ENCODE assay signal across 21 cellular contexts in genomic region chr17:47633996-47634395, GRCh38. TPM values are rescaled to one million over a fixed set of nuclear protein-coding genes. Genes with fewer than 3 reads are reported as not detected.
DNase-seq lines count a peak whose midpoint lies in the region; ATAC-seq and TF ChIP-seq lines count a peak whose summit lies in the region.
"Had no signal": no experiment of that assay in that cellular context is flagged by ENCODE, and none has a peak within 500 bp of the region (broad histone marks: within the 10 kb centered on the region; RNA-seq: fewer than 3 reads in every experiment).

No MANE protein-coding gene starts in this region.

- peak; percentile 64 for ATAC-seq in RWPE2 (ENCODE audit: low read depth)
- ATAC-seq: GM12878, Panc1 had no signal

- 89 to 100% methylated on average over 1 of the region's 1 CpG for WGBS in endodermal cell (ENCODE audit: insufficient coverage in 1 of 2, insufficient read length in 1 of 2), 2 experiments

- H2AFZ ChIP-seq in osteoblast (ENCODE audit: low read length), result no peak overlapping the region

- 0 out of 2 replicates have a peak, but pooled peaks cover 4% of the 10 kb centered on the region for H3K36me3 ChIP-seq in RWPE2 (ENCODE audit: low read depth)
- H3K36me3 ChIP-seq in osteoblast (ENCODE audit: insufficient read depth, low read length), result no peaks in the 10 kb centered on the region
- peaks cover 4% of the 10 kb centered on the region for H3K36me3 ChIP-seq in endodermal cell (ENCODE audit: control insufficient read depth, insufficient read depth, low read length)
- H3K36me3 ChIP-seq: MG63 had no signal

- peak; percentile 41 for DNase-seq in MV-4-11 (lab: John Stamatoyannopoulos, UW)
- no peak for DNase-seq in RWPE2 (ENCODE audit: low spot score)
- DNase-seq in fibroblast of peridontal ligament (ENCODE audit: extremely low read depth), result peak; percentile 38
- peak; percentile 11 for DNase-seq in osteoblast (ENCODE audit: insufficient read length, low spot score, missing footprints)
- no peak for DNase-seq in NCI-H774 (lab: John Stamatoyannopoulos, UW)
- DNase-seq in endodermal cell, result no peak
- DNase-seq in stimulated activated naive CD4-positive, alpha-beta T cell treated with Interleukin-2 at 50 U/mL for 16 hours (lab: John Stamatoyannopoulos, UW), result no peak
- DNase-seq: CD4-positive, alpha-beta T cell; COR-L47; DMS79 treated with DMSO at 0.1 percent for 48 hours; H7; Kasumi-1; MG63; NCI-H1105; NCI-H187; NCI-H2227 treated with DMSO at 0.1 percent for 48 hours; NCI-H510A; NCI-H748 treated with DMSO at 0.1 percent for 48 hours had no signal

- H3K27me3 Mint-ChIP-seq in endodermal cell (ENCODE audit: insufficient read depth), result no peaks in the 10 kb centered on the region
- H3K27me3 Mint-ChIP-seq: CD4-positive, alpha-beta T cell had no signal

- H3K9me3 Mint-ChIP-seq in endodermal cell, result no peaks in the 10 kb centered on the region
- H3K9me3 Mint-ChIP-seq: CD4-positive, alpha-beta T cell had no signal

- no peak overlapping the region for H3K9ac ChIP-seq in endodermal cell (ENCODE audit: extremely low read depth, low read length, poor library complexity, severe bottlenecking)
- H3K9ac ChIP-seq: BLaER1 had no signal

- H3K4me1 Mint-ChIP-seq in endodermal cell, result no peaks in the 10 kb centered on the region

- no peak for TF ChIP-seq CTCF in RWPE2 (IDR thresholded peaks at IDR 0.05; ENCODE audit: poor library complexity, severe bottlenecking)
- no peak for TF ChIP-seq CTCF in osteoblast (IDR thresholded peaks at IDR 0.05; ENCODE audit: extremely low read depth, low read depth, low read length)
- no peak for TF ChIP-seq CTCF in endodermal cell (conservative IDR thresholded peaks at IDR 0.05)

- no peak overlapping the region for H3K4me3 Mint-ChIP-seq in endodermal cell
- H3K4me3 Mint-ChIP-seq: CD4-positive, alpha-beta T cell had no signal

- no peak overlapping the region for H3K27ac Mint-ChIP-seq in endodermal cell
- H3K27ac Mint-ChIP-seq: CD4-positive, alpha-beta T cell had no signal

- no peaks in the 10 kb centered on the region for H3K79me2 ChIP-seq in osteoblast (ENCODE audit: insufficient read depth, low read length)

- H3K4me2 ChIP-seq in osteoblast (ENCODE audit: insufficient read depth, low read length), result no peak overlapping the region
- H3K4me2 ChIP-seq: BLaER1 had no signal

- H3K27me3 ChIP-seq in RWPE2 (ENCODE audit: insufficient read depth, poor library complexity, severe bottlenecking) (no peaks in the 10 kb centered on the region), osteoblast (ENCODE audit: insufficient read depth, low read length) (no peaks in the 10 kb centered on the region), endodermal cell (ENCODE audit: control insufficient read depth, insufficient read depth, low read length, poor library complexity, severe bottlenecking) (no peaks in the 10 kb centered on the region)
- H3K27me3 ChIP-seq: BLaER1, MG63 had no signal

- H3K27ac ChIP-seq in RWPE2 (ENCODE audit: poor library complexity, severe bottlenecking), result no peak overlapping the region
- no peak overlapping the region for H3K27ac ChIP-seq in osteoblast (ENCODE audit: low read depth, low read length)
- no peak overlapping the region for H3K27ac ChIP-seq in endodermal cell (ENCODE audit: low read depth, low read length)
- H3K27ac ChIP-seq: BLaER1 had no signal

- H3K4me1 ChIP-seq in RWPE2 (ENCODE audit: insufficient read depth, poor library complexity, severe bottlenecking) (peaks cover 8% of the 10 kb centered on the region), osteoblast (ENCODE audit: insufficient read depth, low read length) (no peaks in the 10 kb centered on the region), endodermal cell (ENCODE audit: control insufficient read depth, insufficient read depth, low read length) (no peaks in the 10 kb centered on the region)

- H4K20me1 ChIP-seq in osteoblast (ENCODE audit: insufficient read depth, low read length), result no peaks in the 10 kb centered on the region
- H4K20me1 ChIP-seq: BLaER1 had no signal

- H3K36me3 Mint-ChIP-seq in endodermal cell (ENCODE audit: low read depth), result peaks cover 16% of the 10 kb centered on the region

- no peak overlapping the region for H3K4me3 ChIP-seq in RWPE2 (ENCODE audit: severe bottlenecking)
- H3K4me3 ChIP-seq in osteoblast (ENCODE audit: insufficient read depth, low read length), result no peak overlapping the region
- H3K4me3 ChIP-seq in endodermal cell (ENCODE audit: low read length), result no peak overlapping the region
- H3K4me3 ChIP-seq: BLaER1, GM12878, MG63 had no signal

- H3K9me3 ChIP-seq in RWPE2 (ENCODE audit: severe bottlenecking), result no peaks in the 10 kb centered on the region
- no peaks in the 10 kb centered on the region for H3K9me3 ChIP-seq in osteoblast (ENCODE audit: low read depth, low read length)
- H3K9me3 ChIP-seq in endodermal cell (ENCODE audit: control insufficient read depth, low read length), result no peaks in the 10 kb centered on the region
- H3K9me3 ChIP-seq: BLaER1, MG63 had no signal

RNA-seq across cellular contexts. Expression of gene KPNB1, which starts 15.7 kb away (rescaled TPM):
- total RNA-seq in osteoblast (331 and 351 TPM in 2 replicates), endodermal cell (100 to 1,000 TPM; 452 to 500 TPM)
- 347 TPM for polyA plus RNA-seq in endodermal cell (2013, experiment 1 of 2)
- polyA plus RNA-seq in endodermal cell (2013, experiment 2 of 2), result 324 TPM

RNA-seq across cellular contexts. Expression of gene TBKBP1, which starts 60.0 kb away (rescaled TPM):
- total RNA-seq in osteoblast (11.8 and 11.9 TPM in 2 replicates), endodermal cell (10 to 100 TPM; 14.5 to 22.9 TPM)
- polyA plus RNA-seq in endodermal cell (2013, experiment 1 of 2), result 17.3 TPM
- polyA plus RNA-seq in endodermal cell (2013, experiment 2 of 2), result 16.7 TPM

Comparison
In these comparisons a context has a peak if more than half of its experiments do, and no peak if none do; other contexts are left out.
1. DNase-seq: peak in MV-4-11 (single experiment), fibroblast of peridontal ligament (single experiment) and osteoblast (single experiment); none in RWPE2 (single experiment), NCI-H774 (single experiment), endodermal cell (single experiment) and stimulated activated naive CD4-positive, alpha-beta T cell treated with Interleukin-2 at 50 U/mL for 16 hours (single experiment).